In the genomic region with DNA sequence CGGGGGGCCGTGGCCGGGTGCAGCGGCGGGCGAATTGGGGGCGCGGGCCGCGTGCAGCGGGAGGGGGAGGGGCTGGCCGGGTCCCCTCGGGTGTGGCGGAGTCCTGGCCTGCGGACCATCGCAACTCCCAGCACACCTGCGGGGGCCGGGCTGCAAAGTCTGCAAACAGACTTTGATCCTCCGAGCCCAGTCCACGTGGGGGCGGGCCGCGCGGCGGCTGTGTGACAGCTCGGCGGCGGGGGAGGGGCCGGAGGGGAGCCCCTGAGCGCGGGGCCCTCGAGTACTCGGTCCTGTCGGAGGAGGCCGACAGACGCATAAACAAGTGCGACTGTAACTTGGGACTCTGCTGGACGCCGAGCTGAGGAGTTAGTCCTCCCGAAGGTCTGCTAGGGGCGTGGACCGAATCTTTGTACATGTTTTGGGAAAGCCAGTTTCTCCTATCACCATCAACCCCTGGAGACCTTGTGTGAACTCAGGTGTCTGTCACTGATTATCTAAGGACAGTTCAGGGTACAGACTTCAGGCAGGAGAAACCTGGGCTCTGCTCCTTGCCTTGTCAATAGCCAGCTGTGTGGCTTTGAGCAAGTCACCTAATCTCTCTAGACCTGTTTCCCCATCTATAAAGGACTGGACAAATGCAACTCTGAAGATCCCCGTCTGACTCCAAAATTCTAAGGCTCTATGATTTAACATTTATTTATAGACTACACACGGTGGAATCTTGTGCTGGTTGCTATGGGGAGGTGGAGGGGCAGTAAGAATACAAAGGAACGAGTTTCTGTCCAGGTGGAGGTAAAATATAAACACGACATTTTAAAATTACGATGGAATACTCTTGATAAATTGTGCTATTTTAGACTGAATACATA, we compare ENCODE assay signal across 8 cellular contexts. TPM values are rescaled to one million over a fixed set of nuclear protein-coding genes. Genes with fewer than 3 reads are reported as not detected.
DNase-seq lines count a peak whose midpoint lies in the region; ATAC-seq and TF ChIP-seq lines count a peak whose summit lies in the region.

No MANE protein-coding gene starts in this region.

- H3K4me3 ChIP-seq in BLaER1: peak overlapping the region; percentile 83
- peak overlapping the region; percentile 59 to 93 for H3K4me3 ChIP-seq in gastroesophageal sphincter

- ATAC-seq in GM18519 (IDR thresholded peaks at IDR 0.05; ENCODE audit: low FRiP score, unreplicated experiment): peak; percentile 22
- ATAC-seq in HG02885 (IDR thresholded peaks at IDR 0.05; ENCODE audit: poor library complexity, unreplicated experiment): peak; percentile 44
- peak; percentile 60 for ATAC-seq in gastroesophageal sphincter

- intact Hi-C loops in activated CD4-positive, alpha-beta memory T cell treated with anti-CD3 and anti-CD28 coated beads for 36 hours (cut with micrococcal nuclease): loop anchor here (1.0 to 10.0 kb wide), 12 partner anchors 64 to 1797 kb away; a partner anchor contains a TSS

- DNase-seq in NCI-H1105 treated with DMSO at 0.1 percent for 48 hours (lab: John Stamatoyannopoulos, UW): peak; percentile 76
- no peak for DNase-seq in activated CD4-positive, alpha-beta memory T cell treated with anti-CD3 and anti-CD28 coated beads for 36 hours
- no peak for DNase-seq in progenitor cell of endocrine pancreas (ENCODE audit: low spot score, unreplicated experiment)
- no peak for DNase-seq in putamen (ENCODE audit: low spot score)

- H3K27me3 ChIP-seq in BLaER1 (no peaks in the 10 kb centered on the region), gastroesophageal sphincter (no peaks in the 10 kb centered on the region)

- H3K27me3 Mint-ChIP-seq in activated CD4-positive, alpha-beta memory T cell treated with anti-CD3 and anti-CD28 coated beads for 36 hours: no peaks in the 10 kb centered on the region
- H3K27me3 Mint-ChIP-seq in progenitor cell of endocrine pancreas: peaks cover 9% of the 10 kb centered on the region

- H3K27ac ChIP-seq in BLaER1: peak overlapping the region; percentile 36; the same call in 1 of the 2 replicates
- H3K27ac ChIP-seq in gastroesophageal sphincter: peak overlapping the region; percentile 72 to 97 (median 96)

- H3K4me1 Mint-ChIP-seq in activated CD4-positive, alpha-beta memory T cell treated with anti-CD3 and anti-CD28 coated beads for 36 hours (ENCODE audit: low read depth): peaks cover 30% of the 10 kb centered on the region
- H3K4me1 Mint-ChIP-seq in progenitor cell of endocrine pancreas (ENCODE audit: low read depth): peaks cover 14% of the 10 kb centered on the region

- peak overlapping the region; percentile 69 for H3K9ac ChIP-seq in BLaER1

- peak overlapping the region; percentile 89 for H3K4me2 ChIP-seq in BLaER1

- H4K20me1 ChIP-seq in BLaER1: peaks cover 34% of the 10 kb centered on the region

- TF ChIP-seq EP300 in gastroesophageal sphincter (IDR thresholded peaks at IDR 0.05): no peak

- H3K9me3 Mint-ChIP-seq in activated CD4-positive, alpha-beta memory T cell treated with anti-CD3 and anti-CD28 coated beads for 36 hours: no peaks in the 10 kb centered on the region
- H3K9me3 Mint-ChIP-seq in progenitor cell of endocrine pancreas (ENCODE audit: low read depth): peaks cover 2% of the 10 kb centered on the region

- no peak for TF ChIP-seq POLR2A in gastroesophageal sphincter (IDR thresholded peaks at IDR 0.05)

- H3K9me3 ChIP-seq in BLaER1 (no peaks in the 10 kb centered on the region), gastroesophageal sphincter (no peaks in the 10 kb centered on the region)

- POLR2A ChIA-PET in activated CD4-positive, alpha-beta memory T cell treated with anti-CD3 and anti-CD28 coated beads for 36 hours (lab: Charles Lee): interaction anchor here (0.6 to 1.5 kb wide), 4 partner anchors 14 to 95 kb away, joined by 3 to 4 read pairs (median 3); a partner anchor contains a TSS

- 28 to 36% methylated on average over 4 to 5 of the region's 47 CpGs for WGBS in gastroesophageal sphincter (ENCODE audit: low coverage in 1 of 2), 2 donors

- H3K36me3 Mint-ChIP-seq in activated CD4-positive, alpha-beta memory T cell treated with anti-CD3 and anti-CD28 coated beads for 36 hours: peaks cover 5% of the 10 kb centered on the region
- peaks cover 2% of the 10 kb centered on the region for H3K36me3 Mint-ChIP-seq in progenitor cell of endocrine pancreas (ENCODE audit: insufficient read depth)

- H3K36me3 ChIP-seq in BLaER1: peaks cover 11% of the 10 kb centered on the region
- H3K36me3 ChIP-seq in gastroesophageal sphincter: peaks cover 0 to 13% of the 10 kb centered on the region in 2 donors

- H3K4me1 ChIP-seq in BLaER1 (peaks cover 45% of the 10 kb centered on the region), gastroesophageal sphincter (peaks cover 0 to 63% (median 11%) of the 10 kb centered on the region in 3 donors)

- CTCF ChIA-PET in activated CD4-positive, alpha-beta memory T cell treated with anti-CD3 and anti-CD28 coated beads for 36 hours (lab: Charles Lee): interaction anchor here (0.7 to 2.7 kb wide), 12 partner anchors 9 to 876 kb away, joined by 3 to 22 read pairs (median 4); a partner anchor contains a TSS

- peak overlapping the region; percentile 71 for H3K4me3 Mint-ChIP-seq in activated CD4-positive, alpha-beta memory T cell treated with anti-CD3 and anti-CD28 coated beads for 36 hours
- H3K4me3 Mint-ChIP-seq in progenitor cell of endocrine pancreas (ENCODE audit: low read depth): peak overlapping the region; percentile 72

- TF ChIP-seq CTCF in gastroesophageal sphincter (IDR thresholded peaks at IDR 0.05): peak in 1 of 4 experiments; percentile 16
- no peak for TF ChIP-seq CTCF in progenitor cell of endocrine pancreas (IDR thresholded peaks at IDR 0.05; ENCODE audit: unreplicated experiment)

- H3K27ac Mint-ChIP-seq in activated CD4-positive, alpha-beta memory T cell treated with anti-CD3 and anti-CD28 coated beads for 36 hours: no peak overlapping the region
- no peak overlapping the region for H3K27ac Mint-ChIP-seq in progenitor cell of endocrine pancreas

RNA-seq across cellular contexts. Expression of a gene that starts 0.7 kb away (rescaled TPM):
- total RNA-seq in activated CD4-positive, alpha-beta memory T cell treated with anti-CD3 and anti-CD28 coated beads for 36 hours: 1 to 10 TPM; 3.5 to 3.9 TPM
- total RNA-seq in gastroesophageal sphincter (10 to 100 TPM; 10.1 to 17.3 (median 13.0) TPM), progenitor cell of endocrine pancreas (8.7 and 9.3 TPM in 2 replicates)
